Comparison of ENCODE assay signal across 25 cellular contexts in genomic region chr7:129591868-129592267, GRCh38.
"Had no signal": no experiment of that assay in that cellular context is flagged by ENCODE, and none has a peak within 500 bp of the region (broad histone marks: within the 10 kb centered on the region; RNA-seq: fewer than 3 reads in every experiment).

No MANE protein-coding gene starts in this region.

- H3K27ac Mint-ChIP-seq: activated CD4-positive, alpha-beta memory T cell treated with anti-CD3 and anti-CD28 coated beads, Interleukin-2, amount 10 ng/mL, durations not matched to agents 7 days and 5 days; activated CD4-positive, alpha-beta T cell treated with anti-CD3 and anti-CD28 coated beads, Interleukin-2, amount 10 ng/mL, durations not matched to agents 7 days and 5 days; activated naive CD8-positive, alpha-beta T cell; activated T-cell treated with anti-CD3 and anti-CD28 coated beads, Interleukin-2, amount 50 U/mL, for 24 hours; activated T-cell treated with anti-CD3 and anti-CD28 coated beads, Interleukin-2, amount 50 U/mL, for 72 hours; WTC11 had no signal

- H3K36me3 ChIP-seq: colonic mucosa had no signal

- H3K4me3 Mint-ChIP-seq: activated CD4-positive, alpha-beta memory T cell treated with anti-CD3 and anti-CD28 coated beads, Interleukin-2, amount 10 ng/mL, durations not matched to agents 7 days and 5 days; activated CD4-positive, alpha-beta T cell treated with anti-CD3 and anti-CD28 coated beads, Interleukin-2, amount 10 ng/mL, durations not matched to agents 7 days and 5 days; activated naive CD8-positive, alpha-beta T cell; activated T-cell treated with anti-CD3 and anti-CD28 coated beads, Interleukin-2, amount 50 U/mL, for 24 hours; activated T-cell treated with anti-CD3 and anti-CD28 coated beads, Interleukin-2, amount 50 U/mL, for 72 hours; WTC11 had no signal

- DNase-seq: activated CD4-positive, alpha-beta memory T cell treated with anti-CD3 and anti-CD28 coated beads, Interleukin-2, amount 10 ng/mL, durations not matched to agents 7 days and 5 days; activated CD4-positive, alpha-beta T cell treated with anti-CD3 and anti-CD28 coated beads for 1 hour; activated CD4-positive, alpha-beta T cell treated with anti-CD3 and anti-CD28 coated beads for 4 hours; activated CD4-positive, alpha-beta T cell treated with anti-CD3 and anti-CD28 coated beads, Interleukin-2, amount 10 ng/mL, durations not matched to agents 7 days and 5 days; activated CD4-positive, alpha-beta T cell treated with anti-CD3 and anti-CD28 coated beads, Interleukin-2, amount 50 U/mL, for 4 hours; activated CD8-positive, alpha-beta memory T cell treated with anti-CD3 and anti-CD28 coated beads, Interleukin-2, amount 50 U/mL, for 48 hours; activated gamma-delta T cell treated with Interleukin-2 at 50 U/mL for 16 hours; activated naive CD4-positive, alpha-beta T cell treated with anti-CD3 and anti-CD28 coated beads, Interleukin-2, amount 50 U/mL, for 16 hours; activated naive CD4-positive, alpha-beta T cell treated with Interleukin-2 at 50 U/mL for 16 hours; activated T-cell treated with anti-CD3 and anti-CD28 coated beads for 4 hours; activated T-cell treated with anti-CD3 and anti-CD28 coated beads, Interleukin-2, amount 50 U/mL, for 24 hours; activated T-cell treated with anti-CD3 and anti-CD28 coated beads, Interleukin-2, amount 50 U/mL, for 72 hours; amniotic stem cell; anterior cingulate cortex; body of pancreas; caudate nucleus; colonic mucosa; effector CD8-positive, alpha-beta T cell; foreskin fibroblast; head of caudate nucleus; hippocampal formation; T-helper 2 cell had no signal

- H3K27ac ChIP-seq: body of pancreas, colonic mucosa, VCaP had no signal

- H3K4me3 ChIP-seq: body of pancreas, colonic mucosa had no signal

- H3K36me3 Mint-ChIP-seq: activated naive CD8-positive, alpha-beta T cell had no signal

- H3K4me1 ChIP-seq: body of pancreas, colonic mucosa had no signal

- H3K4me1 Mint-ChIP-seq: activated CD4-positive, alpha-beta memory T cell treated with anti-CD3 and anti-CD28 coated beads, Interleukin-2, amount 10 ng/mL, durations not matched to agents 7 days and 5 days; activated CD4-positive, alpha-beta T cell treated with anti-CD3 and anti-CD28 coated beads, Interleukin-2, amount 10 ng/mL, durations not matched to agents 7 days and 5 days; WTC11 had no signal

- H3K27me3 ChIP-seq: body of pancreas, colonic mucosa had no signal

- H3K9me3 Mint-ChIP-seq: activated T-cell treated with anti-CD3 and anti-CD28 coated beads, Interleukin-2, amount 50 U/mL, for 24 hours had no signal
